20 cellular contexts compared by ENCODE assay signal in genomic region chr17:48539177-48539576, GRCh38. TPM values are rescaled to one million over a fixed set of nuclear protein-coding genes. Genes with fewer than 3 reads are reported as not detected.
DNase-seq lines count a peak whose midpoint lies in the region; ATAC-seq and TF ChIP-seq lines count a peak whose summit lies in the region.
"Had no signal": no experiment of that assay in that cellular context is flagged by ENCODE, and none has a peak within 500 bp of the region (broad histone marks: within the 10 kb centered on the region; RNA-seq: fewer than 3 reads in every experiment).

No MANE protein-coding gene starts in this region.

- peaks cover 33% of the 10 kb centered on the region for H3K79me2 ChIP-seq in mammary epithelial cell (ENCODE audit: insufficient read depth, low read length)

- peak overlapping the region in 1 of 2 experiments; percentile 63 for H2BK12ac ChIP-seq in mesenchymal stem cell (ENCODE audit: low read length in 2 of 2)

- H3K4me3 ChIP-seq in mammary epithelial cell (replicated peaks in 1 of 3; ENCODE audit: insufficient read depth in 1 of 3, low read depth in 2 of 3, low read length in 3 of 3) (no peak overlapping the region), breast epithelium (no peak overlapping the region), epithelial cell of esophagus (ENCODE audit: low read length) (no peak overlapping the region), mesenchymal stem cell (ENCODE audit: insufficient read depth in 1 of 2, low read depth in 1 of 2, low read length in 2 of 2) (peak overlapping the region in 1 of 2 experiments; percentile 97)
- H3K4me3 ChIP-seq: gastrocnemius medialis, K562, left lung, neural progenitor cell, SK-N-MC, thoracic aorta had no signal

- BruUV-seq in mammary epithelial cell (replicated peaks; lab: Mats Ljungman, UMichigan) = no TSS peak

- H3K9ac ChIP-seq in mammary epithelial cell (ENCODE audit: insufficient read depth, low read length) (no peak overlapping the region), mesenchymal stem cell (ENCODE audit: low read length) (peak overlapping the region; percentile 70)
- H3K9ac ChIP-seq: neural progenitor cell had no signal

- H2BK120ac ChIP-seq in mesenchymal stem cell (ENCODE audit: low read depth, low read length) = no peak overlapping the region

- CTCF ChIA-PET in mammary epithelial cell (lab: Charles Lee; ENCODE audit: low non-redundant PET) = no interaction called here

- no peak overlapping the region for H3K23ac ChIP-seq in mesenchymal stem cell (ENCODE audit: low read length in 2 of 2)

- TF ChIP-seq CTCF in mammary epithelial cell (conservative IDR thresholded peaks at IDR 0.05 in 1 of 2, IDR thresholded peaks at IDR 0.05 in 1 of 2; ENCODE audit: extremely low read depth in 1 of 2, insufficient read depth in 1 of 2, low read depth in 1 of 2, low read length in 2 of 2) = no peak
- no peak for TF ChIP-seq CTCF in breast epithelium (IDR thresholded peaks at IDR 0.05)
- no peak for TF ChIP-seq CTCF in epithelial cell of esophagus (IDR thresholded peaks at IDR 0.05; ENCODE audit: insufficient read depth, low read depth, low read length, missing control alignments)

- no peaks in the 10 kb centered on the region for H3K36me3 ChIP-seq in mammary epithelial cell (ENCODE audit: insufficient read depth, low read length)
- no peaks in the 10 kb centered on the region for H3K36me3 ChIP-seq in breast epithelium
- H3K36me3 ChIP-seq in mesenchymal stem cell (ENCODE audit: control insufficient read depth in 1 of 2, insufficient read depth in 2 of 2, low read depth in 1 of 2, low read length in 2 of 2) = peaks cover 14 to 17% of the 10 kb centered on the region in 2 experiments
- H3K36me3 ChIP-seq: gastrocnemius medialis, left lung, neural progenitor cell, thoracic aorta had no signal

- dilution Hi-C loops in mammary epithelial cell (cut with HindIII; ENCODE audit: low sequenced_read_pairs) = no loop called here

- H3K4me1 ChIP-seq in mammary epithelial cell (ENCODE audit: insufficient read depth, low read length) (peaks cover 22% of the 10 kb centered on the region), breast epithelium (peaks cover 0 to 3% of the 10 kb centered on the region in 2 donors), mesenchymal stem cell (ENCODE audit: control insufficient read depth, insufficient read depth, low read depth, low read length) (peaks cover 9% of the 10 kb centered on the region)
- H3K4me1 ChIP-seq: neural progenitor cell had no signal

- WGBS in mammary epithelial cell (ENCODE audit: low coverage, missing lambda C conversion rate) = 47% methylated on average over 4 of the region's 4 CpGs
- 0% methylated on average over 4 of the region's 4 CpGs for WGBS in mesenchymal stem cell

- no peaks in the 10 kb centered on the region for H3K79me1 ChIP-seq in mesenchymal stem cell (replicated peaks; ENCODE audit: low read length, poor library complexity, severe bottlenecking)

- intact Hi-C loops in mammary epithelial cell (cut with micrococcal nuclease) = no loop called here
- intact Hi-C loops in breast epithelium (cut with DNase I; ENCODE audit: low total_unique reads) = no loop called here

- no peak for TF ChIP-seq POLR2A in breast epithelium (IDR thresholded peaks at IDR 0.05)

- H3K4me2 ChIP-seq in mammary epithelial cell (ENCODE audit: insufficient read depth, low read depth, low read length) = no peak overlapping the region
- no peak overlapping the region for H3K4me2 ChIP-seq in mesenchymal stem cell (ENCODE audit: low read length, poor library complexity, severe bottlenecking)
- H3K4me2 ChIP-seq: neural progenitor cell had no signal

- ATAC-seq in HG03045 (IDR thresholded peaks at IDR 0.05; ENCODE audit: unreplicated experiment) (no peak), GM21423 (IDR thresholded peaks at IDR 0.05; ENCODE audit: unreplicated experiment) (no peak), GM18498 (IDR thresholded peaks at IDR 0.05; ENCODE audit: unreplicated experiment) (no peak)
- ATAC-seq: gastrocnemius medialis, K562, left lung had no signal

- in situ Hi-C loops in mammary epithelial cell (cut with MboI; ENCODE audit: low sequenced_read_pairs in 2 of 2) = no loop called here

- no peak overlapping the region for H2BK5ac ChIP-seq in mesenchymal stem cell (ENCODE audit: low read depth, low read length, poor library complexity, severe bottlenecking)

- DNase-seq in mammary epithelial cell = peak; percentile 85
- DNase-seq in breast epithelium (ENCODE audit: low spot score in 2 of 2) = no peak
- DNase-seq in epithelial cell of esophagus (ENCODE audit: low read depth) = peak; percentile 56
- DNase-seq in mesenchymal stem cell = peak; percentile 97
- no peak for DNase-seq in NCI-H2029 (lab: John Stamatoyannopoulos, UW)
- DNase-seq: 8988T, activated B cell treated with CpG ODN at 0.5 μM for 24 hours, activated T-cell treated with anti-CD3 and anti-CD28 coated beads for 4 hours, cortex of kidney, gastrocnemius medialis, left lung, NCI-H1930, NCI-H748 treated with DMSO at 0.1 percent for 48 hours had no signal

- H3K14ac ChIP-seq in mesenchymal stem cell (ENCODE audit: low read length in 2 of 2) = no peak overlapping the region

- H2AFZ ChIP-seq in mammary epithelial cell (ENCODE audit: low read depth, low read length) (peak overlapping the region; percentile 36), mesenchymal stem cell (ENCODE audit: low read depth, low read length) (no peak overlapping the region)
- H2AFZ ChIP-seq: neural progenitor cell had no signal

- no peak overlapping the region for H4K8ac ChIP-seq in mesenchymal stem cell (ENCODE audit: low read length)

- no peaks in the 10 kb centered on the region for H3K27me3 ChIP-seq in mammary epithelial cell (ENCODE audit: insufficient read depth, low read length)
- peaks cover 0 to 14% of the 10 kb centered on the region in 2 donors for H3K27me3 ChIP-seq in breast epithelium
- H3K27me3 ChIP-seq in mesenchymal stem cell (ENCODE audit: control insufficient read depth in 1 of 2, insufficient read depth in 1 of 2, low read length in 2 of 2) = no peaks in the 10 kb centered on the region

- H3K27ac ChIP-seq in mammary epithelial cell (ENCODE audit: insufficient read depth, low read depth, low read length) = no peak overlapping the region
- H3K27ac ChIP-seq in breast epithelium = no peak overlapping the region
- peak overlapping the region; percentile 56 for H3K27ac ChIP-seq in mesenchymal stem cell (ENCODE audit: low read length, poor library complexity, severe bottlenecking)
- H3K27ac ChIP-seq: gastrocnemius medialis, left lung, neural progenitor cell, SK-N-MC, thoracic aorta had no signal

- H3K9me3 ChIP-seq in mammary epithelial cell (replicated peaks; ENCODE audit: insufficient read depth, low read length) (no peaks in the 10 kb centered on the region), breast epithelium (no peaks in the 10 kb centered on the region), mesenchymal stem cell (ENCODE audit: control insufficient read depth, low read length) (no peaks in the 10 kb centered on the region)
- H3K9me3 ChIP-seq: gastrocnemius medialis, left lung, thoracic aorta had no signal

- no peak overlapping the region for H4K91ac ChIP-seq in mesenchymal stem cell (ENCODE audit: low read length)

- H2AK5ac ChIP-seq in mesenchymal stem cell (ENCODE audit: low read length, severe bottlenecking) = peak overlapping the region; percentile 90

- H3K18ac ChIP-seq in mesenchymal stem cell (ENCODE audit: low read depth in 1 of 2, low read length in 2 of 2) = peak overlapping the region in 1 of 2 experiments; percentile 90

- no peaks in the 10 kb centered on the region for H4K20me1 ChIP-seq in mammary epithelial cell (ENCODE audit: insufficient read depth, low read length)

- no peak overlapping the region for H2BK15ac ChIP-seq in mesenchymal stem cell (ENCODE audit: low read depth, poor library complexity, severe bottlenecking)

- peak overlapping the region in 1 of 2 experiments; percentile 59 for H3K4ac ChIP-seq in mesenchymal stem cell (ENCODE audit: low read depth in 1 of 2, low read length in 2 of 2)

RNA-seq across cellular contexts. Expression of gene HOXB2, which starts 5.7 kb away (rescaled TPM):
- 10 to 100 TPM in 1 of 2 donors, 1 to 10 TPM in 1; 3.3 to 18.9 TPM for total RNA-seq in mammary epithelial cell
- 6.7 TPM for polyA plus RNA-seq in mammary epithelial cell
- polyA minus RNA-seq in mammary epithelial cell = 2.8 TPM
- total RNA-seq in breast epithelium = 10 to 100 TPM; 13.6 to 36.4 (median 19.6) TPM
- 51.3 TPM for polyA plus RNA-seq in mesenchymal stem cell (2013, experiment 1 of 2)
- 53.0 TPM for polyA plus RNA-seq in mesenchymal stem cell (2013, experiment 2 of 2)

RNA-seq across cellular contexts. Expression of gene HOXB1, which starts 8.4 kb away (rescaled TPM):
- total RNA-seq in mammary epithelial cell (not detected), breast epithelium (not detected)
- not detected for polyA plus RNA-seq in mammary epithelial cell
- polyA minus RNA-seq in mammary epithelial cell = not detected
- not detected for polyA plus RNA-seq in mesenchymal stem cell (2013, experiment 1 of 2)
- not detected for polyA plus RNA-seq in mesenchymal stem cell (2013, experiment 2 of 2)
- total RNA-seq: activated B cell treated with CpG ODN at 0.5 μM for 24 hours, gastrocnemius medialis, K562, left lung, thoracic aorta had no signal

RNA-seq across cellular contexts. Expression of gene HOXB4, which starts 39.0 kb away (rescaled TPM):
- total RNA-seq in mammary epithelial cell (under 1 TPM; 0.16 to 0.17 TPM), breast epithelium (1 to 10 TPM; 2.2 to 7.5 (median 2.3) TPM)
- 0.01 TPM for polyA plus RNA-seq in mammary epithelial cell
- not detected for polyA minus RNA-seq in mammary epithelial cell
- 5.9 TPM for polyA plus RNA-seq in mesenchymal stem cell (2013, experiment 1 of 2)
- polyA plus RNA-seq in mesenchymal stem cell (2013, experiment 2 of 2) = 5.9 TPM

RNA-seq across cellular contexts. Expression of gene HOXB3, which starts 50.9 kb away (rescaled TPM):
- total RNA-seq in mammary epithelial cell (1 to 10 TPM; 1.5 to 5.2 TPM), breast epithelium (10 to 100 TPM; 13.8 to 36.7 (median 14.4) TPM)
- polyA plus RNA-seq in mammary epithelial cell = 2.6 TPM
- 0.67 TPM for polyA minus RNA-seq in mammary epithelial cell
- polyA plus RNA-seq in mesenchymal stem cell (2013, experiment 1 of 2) = 39.4 TPM
- polyA plus RNA-seq in mesenchymal stem cell (2013, experiment 2 of 2) = 35.7 TPM

RNA-seq across cellular contexts. Expression of gene HOXB5, which starts 54.4 kb away (rescaled TPM):
- total RNA-seq in mammary epithelial cell (not detected), breast epithelium (1 to 10 TPM in 2 of 3 donors, under 1 TPM in 1; 0.44 to 2.0 (median 1.4) TPM)
- polyA plus RNA-seq in mammary epithelial cell = not detected
- not detected for polyA minus RNA-seq in mammary epithelial cell
- 15.0 TPM for polyA plus RNA-seq in mesenchymal stem cell (2013, experiment 1 of 2)
- polyA plus RNA-seq in mesenchymal stem cell (2013, experiment 2 of 2) = 14.1 TPM
- total RNA-seq: activated B cell treated with CpG ODN at 0.5 μM for 24 hours, gastrocnemius medialis had no signal

Comparison
In these comparisons a context has a peak if more than half of its experiments do, and no peak if none do; other contexts are left out.
1. DNase-seq: peak in mammary epithelial cell (single experiment), epithelial cell of esophagus (single experiment) and mesenchymal stem cell (single experiment); none in breast epithelium (0 of 2) and NCI-H2029 (single experiment).